Comparison of ENCODE assay signal across 8 cellular contexts in genomic region chr1:161305872-161306519, GRCh38. TPM values are rescaled to one million over a fixed set of nuclear protein-coding genes. Genes with fewer than 3 reads are reported as not detected.
DNase-seq lines count a peak whose midpoint lies in the region; ATAC-seq and TF ChIP-seq lines count a peak whose summit lies in the region.

No MANE protein-coding gene starts in this region.

- no peak for DNase-seq in AG04449 (ENCODE audit: low read depth, low spot score)
- DNase-seq in SK-N-DZ (ENCODE audit: low spot score), result peak; percentile 86
- peak; percentile 85 for DNase-seq in left cardiac atrium
- peak; percentile 77 for DNase-seq in pons (ENCODE audit: low spot score)
- DNase-seq in transverse colon, result peak; percentile 91

- TF ChIP-seq CTCF in AG04449 (IDR thresholded peaks at IDR 0.05; ENCODE audit: insufficient read depth, low read length, missing control alignments) (peak; percentile 14), transverse colon (IDR thresholded peaks at IDR 0.05) (peak in 3 of 5 experiments; percentile 18 to 26 (median 24))

- H3K36me3 Mint-ChIP-seq in activated naive CD8-positive, alpha-beta T cell, result no peaks in the 10 kb centered on the region

- no peaks in the 10 kb centered on the region for H3K9me3 Mint-ChIP-seq in activated naive CD8-positive, alpha-beta T cell (ENCODE audit: low read depth)

- peaks cover 43% of the 10 kb centered on the region for H3K4me1 Mint-ChIP-seq in activated naive CD8-positive, alpha-beta T cell (ENCODE audit: low read depth)

- H3K27me3 ChIP-seq in HUES6 (ENCODE audit: control insufficient read depth, insufficient read depth, low read length), result no peaks in the 10 kb centered on the region
- no peaks in the 10 kb centered on the region for H3K27me3 ChIP-seq in transverse colon

- H3K4me1 ChIP-seq in HUES6 (ENCODE audit: control insufficient read depth, insufficient read depth, low read length) (peaks cover 32% of the 10 kb centered on the region), transverse colon (peaks cover 11 to 24% (median 14%) of the 10 kb centered on the region in 4 donors)

- WGBS in transverse colon (ENCODE audit: low coverage in 1 of 2), 2 donors, result 2% methylated on average over 29 of the region's 30 CpGs; no CpG with 5 or more reads in 1 of the 2 donors

- CTCF ChIA-PET in AG04449 (lab: Yijun Ruan, JAX), result interaction anchor here (0.8 to 3.5 kb wide), 9 partner anchors 8 to 113 kb away, joined by 3 to 21 read pairs (median 4); partner anchors contain the start of genes NDUFS2 and SDHC

- H3K27ac ChIP-seq in HUES6 (ENCODE audit: low read depth, low read length) (no peak overlapping the region), transverse colon (peak overlapping the region; percentile 69 to 77 (median 71))

- ATAC-seq in left cardiac atrium, result peak; percentile 91 to 98

- H3K9me3 ChIP-seq in HUES6 (ENCODE audit: control insufficient read depth, insufficient read depth, low read depth, low read length), result no peaks in the 10 kb centered on the region
- no peaks in the 10 kb centered on the region for H3K9me3 ChIP-seq in transverse colon

- H3K27me3 Mint-ChIP-seq in activated naive CD8-positive, alpha-beta T cell, result no peaks in the 10 kb centered on the region

- peak overlapping the region; percentile 92 for H3K27ac Mint-ChIP-seq in activated naive CD8-positive, alpha-beta T cell

- no peak for TF ChIP-seq EP300 in transverse colon (IDR thresholded peaks at IDR 0.05; ENCODE audit: low read depth)

- TF ChIP-seq POLR2A in GM19099 (IDR thresholded peaks at IDR 0.05; ENCODE audit: extremely low read depth, insufficient read length, low read depth) (peak; percentile 68), transverse colon (IDR thresholded peaks at IDR 0.05) (peak; percentile 71)

- POLR2A ChIA-PET in AG04449 (lab: Yijun Ruan, JAX), result interaction anchor here (0.5 to 1.5 kb wide), 3 partner anchors 8 to 58 kb away, joined by 3 to 6 read pairs (median 3); partner anchors contain the start of gene SDHC

- H3K9ac ChIP-seq in HUES6 (ENCODE audit: low read length), result no peak overlapping the region

- in situ Hi-C loops in transverse colon (cut with MboI; ENCODE audit: low pct_ligation_motif_present in 1 of 4, low pct_unique_long_range_greater_than_20kb in 1 of 4, low sequenced_read_pairs in 3 of 4), result no loop called here

- peak overlapping the region; percentile 98 for H3K4me3 Mint-ChIP-seq in activated naive CD8-positive, alpha-beta T cell

- no peaks in the 10 kb centered on the region for H3K36me3 ChIP-seq in HUES6 (ENCODE audit: control insufficient read depth, insufficient read depth, low read length)
- H3K36me3 ChIP-seq in transverse colon, result no peaks in the 10 kb centered on the region

- intact Hi-C loops in left cardiac atrium (cut with DNase I) (no loop called here), transverse colon (cut with DNase I; ENCODE audit: low total_unique reads) (no loop called here)

- peak overlapping the region; percentile 74 for H3K4me3 ChIP-seq in AG04449 (ENCODE audit: low read depth, low read length)
- peak overlapping the region; percentile 89 for H3K4me3 ChIP-seq in HUES6 (ENCODE audit: low read depth, low read length)
- peak overlapping the region; percentile 54 to 85 (median 66) for H3K4me3 ChIP-seq in transverse colon

RNA-seq across cellular contexts. Expression of gene MPZ, which starts 3.8 kb away (rescaled TPM):
- 2.8 and 10.8 TPM in 2 replicates for polyA plus RNA-seq in SK-N-DZ (2014; cell fraction: cytosol; rRNA removed)
- polyA plus RNA-seq in SK-N-DZ (2014; cell fraction: nucleus; rRNA removed), result 5.5 and 9.0 TPM in 2 replicates
- total RNA-seq in left cardiac atrium (1 to 10 TPM; 3.2 to 8.6 TPM), transverse colon (1 to 10 TPM; 1.4 to 3.0 (median 1.6) TPM)

RNA-seq across cellular contexts. Expression of gene SDHC, which starts 8.2 kb away (rescaled TPM):
- polyA plus RNA-seq in SK-N-DZ (2014; cell fraction: cytosol; rRNA removed), result 25.7 and 36.6 TPM in 2 replicates
- polyA plus RNA-seq in SK-N-DZ (2014; cell fraction: nucleus; rRNA removed), result 11.4 and 55.1 TPM in 2 replicates
- total RNA-seq in left cardiac atrium (100 to 1,000 TPM; 241 to 284 TPM), transverse colon (100 to 1,000 TPM in 1 of 4 donors, 10 to 100 TPM in 3; 32.1 to 223 (median 52.5) TPM)

RNA-seq across cellular contexts. Expression of gene PCP4L1, which starts 47.5 kb away (rescaled TPM):
- 0.56 and 0.80 TPM in 2 replicates for polyA plus RNA-seq in SK-N-DZ (2014; cell fraction: cytosol; rRNA removed)
- 1.4 TPM in 1 of 2 replicates, not detected in the other for polyA plus RNA-seq in SK-N-DZ (2014; cell fraction: nucleus; rRNA removed)
- total RNA-seq in left cardiac atrium (under 1 TPM; 0.34 to 0.62 TPM), transverse colon (1 to 10 TPM in 2 of 4 donors, not detected in 2; 1.8 to 2.1 TPM)
